1 cellular context compared by ENCODE assay signal in genomic region chr3:143119974-143120715, GRCh38.
A peak's percentile ranks its signal among the peaks of the same experiment; 100 is the strongest.
TF ChIP-seq lines count a peak whose summit lies in the region.

No MANE protein-coding gene starts in this region.

TF ChIP-seq in WTC11, 78 proteins besides CTCF, POLR2A, EP300 and RAD21 (continued from another document):
- TF ChIP-seq, protein P1, sequence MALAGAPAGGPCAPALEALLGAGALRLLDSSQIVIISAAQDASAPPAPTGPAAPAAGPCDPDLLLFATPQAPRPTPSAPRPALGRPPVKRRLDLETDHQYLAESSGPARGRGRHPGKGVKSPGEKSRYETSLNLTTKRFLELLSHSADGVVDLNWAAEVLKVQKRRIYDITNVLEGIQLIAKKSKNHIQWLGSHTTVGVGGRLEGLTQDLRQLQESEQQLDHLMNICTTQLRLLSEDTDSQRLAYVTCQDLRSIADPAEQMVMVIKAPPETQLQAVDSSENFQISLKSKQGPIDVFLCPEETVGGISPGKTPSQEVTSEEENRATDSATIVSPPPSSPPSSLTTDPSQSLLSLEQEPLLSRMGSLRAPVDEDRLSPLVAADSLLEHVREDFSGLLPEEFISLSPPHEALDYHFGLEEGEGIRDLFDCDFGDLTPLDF (CRISPR knock-in tag; IDR thresholded peaks at IDR 0.05) = no peak
- TF ChIP-seq ZNF512 (CRISPR knock-in tag; IDR thresholded peaks at IDR 0.05; ENCODE audit: borderline replicate concordance) = no peak
- no peak for TF ChIP-seq ZNF232 (CRISPR knock-in tag; IDR thresholded peaks at IDR 0.05)
- peak; percentile 56; the same call in 1 of the 2 replicates for TF ChIP-seq FOXP1 (CRISPR knock-in tag; IDR thresholded peaks at IDR 0.05; ENCODE audit: borderline replicate concordance)
- TF ChIP-seq ZNF317 (CRISPR knock-in tag; IDR thresholded peaks at IDR 0.05; ENCODE audit: borderline replicate concordance, low read depth) = no peak
- TF ChIP-seq FOXP4 (CRISPR knock-in tag; IDR thresholded peaks at IDR 0.05) = peak; percentile 44; the same call in 1 of the 2 replicates
- TF ChIP-seq, protein P2, sequence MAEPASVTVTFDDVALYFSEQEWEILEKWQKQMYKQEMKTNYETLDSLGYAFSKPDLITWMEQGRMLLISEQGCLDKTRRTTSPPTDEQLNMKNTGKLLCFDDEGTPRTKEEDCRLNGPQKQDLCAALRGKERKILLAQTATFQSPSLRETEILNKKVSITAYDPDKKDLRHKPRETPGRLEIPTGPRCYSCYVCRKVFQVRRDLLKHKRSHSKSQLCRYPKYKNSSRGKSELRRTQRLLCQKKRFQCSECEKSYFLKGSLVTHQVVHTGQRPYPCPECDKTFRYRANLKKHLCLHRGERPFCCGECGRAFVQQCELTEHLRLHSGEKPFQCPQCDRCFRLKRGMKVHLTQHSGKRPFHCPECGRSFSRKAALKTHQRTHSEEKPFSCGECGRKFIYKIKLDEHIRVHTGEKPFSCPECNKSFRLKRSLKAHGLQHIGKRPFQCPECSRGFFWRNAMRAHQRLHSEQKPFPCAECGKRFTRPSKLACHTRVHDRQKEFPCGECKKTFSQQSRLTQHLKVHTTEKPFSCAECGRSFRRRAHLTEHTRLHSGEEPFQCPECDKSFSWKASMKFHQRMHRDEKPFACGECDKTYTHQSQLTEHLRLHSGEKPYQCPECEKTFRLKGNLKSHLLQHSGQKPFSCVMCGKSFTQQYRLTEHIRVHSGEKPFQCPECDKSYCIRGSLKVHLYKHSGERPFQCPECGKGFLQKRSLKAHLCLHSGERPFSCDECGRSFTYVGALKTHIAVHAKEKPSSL (CRISPR knock-in tag; conservative IDR thresholded peaks at IDR 0.05) = no peak
- TF ChIP-seq MYBL2 (CRISPR knock-in tag; IDR thresholded peaks at IDR 0.05) = no peak
- no peak for TF ChIP-seq PRRX2 (CRISPR knock-in tag; IDR thresholded peaks at IDR 0.05)
- TF ChIP-seq PREB (CRISPR knock-in tag; IDR thresholded peaks at IDR 0.05; ENCODE audit: borderline replicate concordance) = no peak
- 0 out of 2 replicates have a peak, but pooled peaks have one; percentile 12 for TF ChIP-seq USF1 (CRISPR knock-in tag; IDR thresholded peaks at IDR 0.05)
- TF ChIP-seq NR3C1 (CRISPR knock-in tag; conservative IDR thresholded peaks at IDR 0.05; ENCODE audit: low read depth) = no peak
- TF ChIP-seq JAZF1 (CRISPR knock-in tag; IDR thresholded peaks at IDR 0.05) = no peak
- TF ChIP-seq ZNF263 (CRISPR knock-in tag; IDR thresholded peaks at IDR 0.05; ENCODE audit: low read depth) = 0 out of 2 replicates have a peak, but pooled peaks have one; percentile 6
- peak; percentile 84 for TF ChIP-seq HMGXB4 (CRISPR knock-in tag; IDR thresholded peaks at IDR 0.05)
